ENCODE assay signal across 2 cellular contexts in genomic region chr19:19111138-19111835, GRCh38.
TF ChIP-seq lines count a peak whose summit lies in the region.

No MANE protein-coding gene starts in this region.

TF ChIP-seq in K562, 482 proteins besides CTCF, POLR2A, EP300 and RAD21:
- TF ChIP-seq POLR2G (IDR thresholded peaks at IDR 0.05; ENCODE audit: low read depth, low read length) (peak; percentile 47), ZNF212 (CRISPR knock-in tag; IDR thresholded peaks at IDR 0.05) (no peak), FOXA1 (IDR thresholded peaks at IDR 0.05; ENCODE audit: borderline replicate concordance) (no peak), ZBTB5 (IDR thresholded peaks at IDR 0.05) (no peak)
TF ChIP-seq in K562: peak in this region for 1.

TF ChIP-seq in liver, 16 proteins besides CTCF, POLR2A, EP300 and RAD21:
- TF ChIP-seq REST (IDR thresholded peaks at IDR 0.05) (peak; percentile 34), EGR1 (IDR thresholded peaks at IDR 0.05; ENCODE audit: low read depth in 2 of 2) (peak in 1 of 2 donors; percentile 95), FOXA1 (IDR thresholded peaks at IDR 0.05) (no peak), ATF3 (IDR thresholded peaks at IDR 0.05) (no peak), RXRA (IDR thresholded peaks at IDR 0.05) (peak; percentile 81 to 91), SP1 (IDR thresholded peaks at IDR 0.05) (peak; percentile 71), TAF1 (conservative IDR thresholded peaks at IDR 0.05) (no peak), HNF4G (IDR thresholded peaks at IDR 0.05) (no peak), ZBTB33 (IDR thresholded peaks at IDR 0.05) (no peak), GABPA (IDR thresholded peaks at IDR 0.05 in 1 of 2, conservative IDR thresholded peaks at IDR 0.05 in 1 of 2) (no peak), NR2F2 (IDR thresholded peaks at IDR 0.05) (no peak), JUND (IDR thresholded peaks at IDR 0.05) (no peak), YY1 (IDR thresholded peaks at IDR 0.05) (peak; percentile 56), HNF4A (conservative IDR thresholded peaks at IDR 0.05) (peak; percentile 50 to 86), FOXA2 (IDR thresholded peaks at IDR 0.05) (peak; percentile 48)
- TF ChIP-seq, protein P1, sequence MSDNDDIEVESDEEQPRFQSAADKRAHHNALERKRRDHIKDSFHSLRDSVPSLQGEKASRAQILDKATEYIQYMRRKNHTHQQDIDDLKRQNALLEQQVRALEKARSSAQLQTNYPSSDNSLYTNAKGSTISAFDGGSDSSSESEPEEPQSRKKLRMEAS (IDR thresholded peaks at IDR 0.05): peak; percentile 71
